1 cellular context compared by ENCODE assay signal in genomic region chr20:18287915-18288747, GRCh38.
TF ChIP-seq lines count a peak whose summit lies in the region.

Gene ZNF133, plus strand, starts transcription at chr20:18288527. Its CDS starts 17,160 bp downstream, at chr20:18305687.

TF ChIP-seq in HEK293, 187 proteins besides CTCF, POLR2A, EP300 and RAD21 (continued from another document):
- TF ChIP-seq, protein P1, sequence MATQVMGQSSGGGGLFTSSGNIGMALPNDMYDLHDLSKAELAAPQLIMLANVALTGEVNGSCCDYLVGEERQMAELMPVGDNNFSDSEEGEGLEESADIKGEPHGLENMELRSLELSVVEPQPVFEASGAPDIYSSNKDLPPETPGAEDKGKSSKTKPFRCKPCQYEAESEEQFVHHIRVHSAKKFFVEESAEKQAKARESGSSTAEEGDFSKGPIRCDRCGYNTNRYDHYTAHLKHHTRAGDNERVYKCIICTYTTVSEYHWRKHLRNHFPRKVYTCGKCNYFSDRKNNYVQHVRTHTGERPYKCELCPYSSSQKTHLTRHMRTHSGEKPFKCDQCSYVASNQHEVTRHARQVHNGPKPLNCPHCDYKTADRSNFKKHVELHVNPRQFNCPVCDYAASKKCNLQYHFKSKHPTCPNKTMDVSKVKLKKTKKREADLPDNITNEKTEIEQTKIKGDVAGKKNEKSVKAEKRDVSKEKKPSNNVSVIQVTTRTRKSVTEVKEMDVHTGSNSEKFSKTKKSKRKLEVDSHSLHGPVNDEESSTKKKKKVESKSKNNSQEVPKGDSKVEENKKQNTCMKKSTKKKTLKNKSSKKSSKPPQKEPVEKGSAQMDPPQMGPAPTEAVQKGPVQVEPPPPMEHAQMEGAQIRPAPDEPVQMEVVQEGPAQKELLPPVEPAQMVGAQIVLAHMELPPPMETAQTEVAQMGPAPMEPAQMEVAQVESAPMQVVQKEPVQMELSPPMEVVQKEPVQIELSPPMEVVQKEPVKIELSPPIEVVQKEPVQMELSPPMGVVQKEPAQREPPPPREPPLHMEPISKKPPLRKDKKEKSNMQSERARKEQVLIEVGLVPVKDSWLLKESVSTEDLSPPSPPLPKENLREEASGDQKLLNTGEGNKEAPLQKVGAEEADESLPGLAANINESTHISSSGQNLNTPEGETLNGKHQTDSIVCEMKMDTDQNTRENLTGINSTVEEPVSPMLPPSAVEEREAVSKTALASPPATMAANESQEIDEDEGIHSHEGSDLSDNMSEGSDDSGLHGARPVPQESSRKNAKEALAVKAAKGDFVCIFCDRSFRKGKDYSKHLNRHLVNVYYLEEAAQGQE (tag by site-specific recombination; IDR thresholded peaks at IDR 0.05): no peak
- no peak for TF ChIP-seq ZBTB49 (tag by site-specific recombination; IDR thresholded peaks at IDR 0.05; ENCODE audit: low read depth)
- peak; percentile 92 for TF ChIP-seq ZXDB (tag by site-specific recombination; IDR thresholded peaks at IDR 0.05)
- TF ChIP-seq ZNF211 (tag by site-specific recombination; IDR thresholded peaks at IDR 0.05; ENCODE audit: low read depth): no peak
- TF ChIP-seq ZNF302 (tag by site-specific recombination; IDR thresholded peaks at IDR 0.05; ENCODE audit: low read depth): no peak
- TF ChIP-seq ZNF132 (tag by site-specific recombination; IDR thresholded peaks at IDR 0.05; ENCODE audit: borderline replicate concordance): no peak
- peak; percentile 86; the same call in 1 of the 2 replicates for TF ChIP-seq ZEB2 (tag by site-specific recombination; IDR thresholded peaks at IDR 0.05)
- no peak for TF ChIP-seq ZSCAN16 (tag by site-specific recombination; IDR thresholded peaks at IDR 0.05)
- TF ChIP-seq MEIS1 (CRISPR knock-in tag; IDR thresholded peaks at IDR 0.05; ENCODE audit: borderline replicate concordance): no peak
- TF ChIP-seq ZNF341 (tag by site-specific recombination; IDR thresholded peaks at IDR 0.05; ENCODE audit: low read depth): peak; percentile 34
- TF ChIP-seq ZNF510 (tag by site-specific recombination; IDR thresholded peaks at IDR 0.05; ENCODE audit: insufficient replicate concordance): no peak
- peak; percentile 100 for TF ChIP-seq ZNF335 (tag by site-specific recombination; conservative IDR thresholded peaks at IDR 0.05)
- TF ChIP-seq ZNF138 (tag by site-specific recombination; IDR thresholded peaks at IDR 0.05; ENCODE audit: borderline replicate concordance): no peak
- no peak for TF ChIP-seq REPIN1 (tag by site-specific recombination; IDR thresholded peaks at IDR 0.05; ENCODE audit: low read depth)
- no peak for TF ChIP-seq ZNF473 (tag by site-specific recombination; IDR thresholded peaks at IDR 0.05)
- no peak for TF ChIP-seq ZBTB7A (tag by site-specific recombination; IDR thresholded peaks at IDR 0.05; ENCODE audit: low read depth)
- no peak for TF ChIP-seq ZNF791 (tag by site-specific recombination; IDR thresholded peaks at IDR 0.05)
- TF ChIP-seq ELK4 (IDR thresholded peaks at IDR 0.05; ENCODE audit: borderline replicate concordance, low read depth, low read length): no peak
- TF ChIP-seq YY1 (tag by site-specific recombination; IDR thresholded peaks at IDR 0.05): peak; percentile 74
- TF ChIP-seq ZNF623 (tag by site-specific recombination; IDR thresholded peaks at IDR 0.05): no peak
- no peak for TF ChIP-seq ZNF514 (tag by site-specific recombination; IDR thresholded peaks at IDR 0.05)
- TF ChIP-seq ZNF639 (tag by site-specific recombination; IDR thresholded peaks at IDR 0.05): peak; percentile 65
- no peak for TF ChIP-seq ZNF530 (tag by site-specific recombination; IDR thresholded peaks at IDR 0.05; ENCODE audit: low read depth)
- no peak for TF ChIP-seq ZNF140 (tag by site-specific recombination; IDR thresholded peaks at IDR 0.05)
- TF ChIP-seq ZNF112 (tag by site-specific recombination; IDR thresholded peaks at IDR 0.05): no peak
- TF ChIP-seq ZNF777 (tag by site-specific recombination; IDR thresholded peaks at IDR 0.05; ENCODE audit: borderline replicate concordance): no peak
- no peak for TF ChIP-seq ZNF837 (tag by site-specific recombination; IDR thresholded peaks at IDR 0.05)
- no peak for TF ChIP-seq ZNF366 (tag by site-specific recombination; conservative IDR thresholded peaks at IDR 0.05)
- TF ChIP-seq SP7 (tag by site-specific recombination; IDR thresholded peaks at IDR 0.05): peak; percentile 69
- no peak for TF ChIP-seq HOXD13 (CRISPR knock-in tag; IDR thresholded peaks at IDR 0.05; ENCODE audit: borderline replicate concordance)
- no peak for TF ChIP-seq SETDB1 (IDR thresholded peaks at IDR 0.05; ENCODE audit: insufficient read length, low read length)
- no peak for TF ChIP-seq ZNF513 (tag by site-specific recombination; IDR thresholded peaks at IDR 0.05)
- peak; percentile 59 for TF ChIP-seq ZBTB8A (tag by site-specific recombination; IDR thresholded peaks at IDR 0.05)
- no peak for TF ChIP-seq ZNF169 (tag by site-specific recombination; IDR thresholded peaks at IDR 0.05)
- no peak for TF ChIP-seq ZNF585B (tag by site-specific recombination; IDR thresholded peaks at IDR 0.05)
- TF ChIP-seq ZBTB26 (tag by site-specific recombination; optimal IDR thresholded peaks at IDR 0.05): peak; percentile 85
- TF ChIP-seq ZNF624 (tag by site-specific recombination; IDR thresholded peaks at IDR 0.05): no peak
- TF ChIP-seq ZNF670 (tag by site-specific recombination; IDR thresholded peaks at IDR 0.05; ENCODE audit: low read depth): no peak
- TF ChIP-seq, protein P2, sequence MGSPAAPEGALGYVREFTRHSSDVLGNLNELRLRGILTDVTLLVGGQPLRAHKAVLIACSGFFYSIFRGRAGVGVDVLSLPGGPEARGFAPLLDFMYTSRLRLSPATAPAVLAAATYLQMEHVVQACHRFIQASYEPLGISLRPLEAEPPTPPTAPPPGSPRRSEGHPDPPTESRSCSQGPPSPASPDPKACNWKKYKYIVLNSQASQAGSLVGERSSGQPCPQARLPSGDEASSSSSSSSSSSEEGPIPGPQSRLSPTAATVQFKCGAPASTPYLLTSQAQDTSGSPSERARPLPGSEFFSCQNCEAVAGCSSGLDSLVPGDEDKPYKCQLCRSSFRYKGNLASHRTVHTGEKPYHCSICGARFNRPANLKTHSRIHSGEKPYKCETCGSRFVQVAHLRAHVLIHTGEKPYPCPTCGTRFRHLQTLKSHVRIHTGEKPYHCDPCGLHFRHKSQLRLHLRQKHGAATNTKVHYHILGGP (tag by site-specific recombination; IDR thresholded peaks at IDR 0.05): no peak
- peak; percentile 97 for TF ChIP-seq ZNF600 (tag by site-specific recombination; IDR thresholded peaks at IDR 0.05)
- TF ChIP-seq ZNF174 (tag by site-specific recombination; IDR thresholded peaks at IDR 0.05): no peak
- TF ChIP-seq ZSCAN30 (tag by site-specific recombination; IDR thresholded peaks at IDR 0.05): peak; percentile 85
- no peak; the same call in 1 of the 2 replicates for TF ChIP-seq WT1 (tag by site-specific recombination; IDR thresholded peaks at IDR 0.05)
TF ChIP-seq in HEK293: peak in this region for 56.
